In the genomic region with DNA sequence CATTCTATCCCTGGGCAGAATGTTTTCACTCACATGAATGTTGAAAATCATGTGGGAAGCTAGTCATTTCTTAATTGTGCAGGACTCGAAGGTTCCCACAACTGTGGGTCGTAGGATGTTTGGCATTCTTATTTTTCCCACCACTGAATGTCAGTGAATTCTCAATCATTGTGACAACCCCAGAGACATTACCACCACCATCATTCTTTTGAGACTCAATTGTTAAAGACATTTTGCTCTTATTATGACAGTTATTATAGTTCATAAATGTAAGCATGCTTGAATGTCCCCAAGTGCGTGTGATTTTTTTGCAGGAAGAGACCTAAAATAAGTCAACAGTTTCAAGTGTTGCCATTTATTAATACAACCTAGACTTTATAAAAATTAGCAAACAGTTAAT, we compare ENCODE assay signal across 27 cellular contexts. TPM values are rescaled to one million over a fixed set of nuclear protein-coding genes. Genes with fewer than 3 reads are reported as not detected.
"Had no signal": no experiment of that assay in that cellular context is flagged by ENCODE, and none has a peak within 500 bp of the region (broad histone marks: within the 10 kb centered on the region; RNA-seq: fewer than 3 reads in every experiment).

No MANE protein-coding gene starts in this region.

- H3K4me3 ChIP-seq: esophagus muscularis mucosa, heart right ventricle, lower lobe of right lung, ovary, right lobe of liver, skin epidermis, suprapubic skin, tibial artery, upper lobe of right lung had no signal

- H3K27ac ChIP-seq: esophagus muscularis mucosa, foreskin keratinocyte, heart right ventricle, lower lobe of right lung, ovary, right lobe of liver, skin epidermis, suprapubic skin, tibial artery, upper lobe of right lung had no signal

- H3K27me3 Mint-ChIP-seq: activated CD4-positive, alpha-beta T cell treated with anti-CD3 and anti-CD28 coated beads, Interleukin-2, amount 10 ng/mL, durations not matched to agents 7 days and 5 days; activated naive CD8-positive, alpha-beta T cell treated with anti-CD3 and anti-CD28 coated beads, Interleukin-2, amount 50 U/mL, for 24 hours; central memory CD8-positive, alpha-beta T cell; dendritic cell treated with granulocyte-macrophage colony-stimulating factor and Interleukin-4, amounts not matched to agents 40 ng/mL and 50 ng/mL, for 4 days; progenitor cell of endocrine pancreas had no signal

- H3K4me3 Mint-ChIP-seq: activated CD4-positive, alpha-beta T cell treated with anti-CD3 and anti-CD28 coated beads, Interleukin-2, amount 10 ng/mL, durations not matched to agents 7 days and 5 days; activated naive CD8-positive, alpha-beta T cell treated with anti-CD3 and anti-CD28 coated beads, Interleukin-2, amount 50 U/mL, for 24 hours; central memory CD8-positive, alpha-beta T cell; dendritic cell treated with granulocyte-macrophage colony-stimulating factor and Interleukin-4, amounts not matched to agents 40 ng/mL and 50 ng/mL, for 4 days; endodermal cell; nephron; stimulated activated effector memory CD8-positive, alpha-beta T cell treated with anti-CD3 and anti-CD28 coated beads, Interleukin-12 subunit alpha, Interleukin-12 subunit beta, amount 100 ng/mL, for 72 hours had no signal

- DNase-seq: activated CD4-positive, alpha-beta T cell treated with anti-CD3 and anti-CD28 coated beads, Interleukin-2, amount 10 ng/mL, durations not matched to agents 7 days and 5 days; activated CD4-positive, CD25-positive, alpha-beta regulatory T cell treated with anti-CD3 and anti-CD28 coated beads, Interleukin-2, amount 50 U/mL, for 72 hours; activated effector memory CD4-positive, alpha-beta T cell treated with Interleukin-2 at 50 U/mL for 16 hours; activated naive CD4-positive, alpha-beta T cell treated with Interleukin-2 at 50 U/mL for 16 hours; activated naive CD8-positive, alpha-beta T cell treated with anti-CD3 and anti-CD28 coated beads, Interleukin-2, amount 50 U/mL, for 24 hours; endodermal cell; foreskin keratinocyte; heart right ventricle; lower lobe of right lung; mesenchymal stem cell; ovary; stimulated activated CD4-positive, alpha-beta T cell treated with anti-CD3 and anti-CD28 coated beads, Interleukin-12 subunit alpha, Interleukin-12 subunit beta, amount 100 ng/mL, for 4 hours; stimulated activated CD4-positive, alpha-beta T cell treated with anti-CD3 and anti-CD28 coated beads, Interleukin-4, amount 100 ng/mL, for 1 hour; T-helper 2 cell; tibial artery; upper lobe of right lung had no signal

- H3K9me3 Mint-ChIP-seq: activated CD4-positive, alpha-beta T cell treated with anti-CD3 and anti-CD28 coated beads, Interleukin-2, amount 10 ng/mL, durations not matched to agents 7 days and 5 days; activated naive CD8-positive, alpha-beta T cell treated with anti-CD3 and anti-CD28 coated beads, Interleukin-2, amount 50 U/mL, for 24 hours; central memory CD8-positive, alpha-beta T cell; dendritic cell treated with granulocyte-macrophage colony-stimulating factor and Interleukin-4, amounts not matched to agents 40 ng/mL and 50 ng/mL, for 4 days; stimulated activated effector memory CD8-positive, alpha-beta T cell treated with anti-CD3 and anti-CD28 coated beads, Interleukin-12 subunit alpha, Interleukin-12 subunit beta, amount 100 ng/mL, for 72 hours had no signal

- H3K36me3 ChIP-seq: esophagus muscularis mucosa, heart right ventricle, lower lobe of right lung, ovary, right lobe of liver, suprapubic skin, tibial artery, upper lobe of right lung had no signal

- H3K4me1 ChIP-seq: foreskin keratinocyte, right lobe of liver had no signal

- H3K27me3 ChIP-seq: esophagus muscularis mucosa, foreskin keratinocyte, heart right ventricle, ovary, right lobe of liver, suprapubic skin, tibial artery, upper lobe of right lung had no signal

- H3K9me3 ChIP-seq: esophagus muscularis mucosa, lower lobe of right lung, ovary, right lobe of liver, suprapubic skin, tibial artery, upper lobe of right lung had no signal

- H3K27ac Mint-ChIP-seq: activated CD4-positive, alpha-beta T cell treated with anti-CD3 and anti-CD28 coated beads, Interleukin-2, amount 10 ng/mL, durations not matched to agents 7 days and 5 days; dendritic cell treated with granulocyte-macrophage colony-stimulating factor and Interleukin-4, amounts not matched to agents 40 ng/mL and 50 ng/mL, for 4 days; endodermal cell; nephron; progenitor cell of endocrine pancreas; stimulated activated effector memory CD8-positive, alpha-beta T cell treated with anti-CD3 and anti-CD28 coated beads, Interleukin-12 subunit alpha, Interleukin-12 subunit beta, amount 100 ng/mL, for 72 hours had no signal

RNA-seq across cellular contexts. Expression of a gene that starts 40.1 kb away (rescaled TPM):
- total RNA-seq: activated CD4-positive, alpha-beta T cell treated with anti-CD3 and anti-CD28 coated beads, Interleukin-2, amount 10 ng/mL, durations not matched to agents 7 days and 5 days; bronchial epithelial cell; foreskin keratinocyte; lower lobe of right lung; mononuclear cell; right lobe of liver; suprapubic skin; upper lobe of right lung had no signal
